ENCODE assay signal across 30 cellular contexts in the genomic region with DNA sequence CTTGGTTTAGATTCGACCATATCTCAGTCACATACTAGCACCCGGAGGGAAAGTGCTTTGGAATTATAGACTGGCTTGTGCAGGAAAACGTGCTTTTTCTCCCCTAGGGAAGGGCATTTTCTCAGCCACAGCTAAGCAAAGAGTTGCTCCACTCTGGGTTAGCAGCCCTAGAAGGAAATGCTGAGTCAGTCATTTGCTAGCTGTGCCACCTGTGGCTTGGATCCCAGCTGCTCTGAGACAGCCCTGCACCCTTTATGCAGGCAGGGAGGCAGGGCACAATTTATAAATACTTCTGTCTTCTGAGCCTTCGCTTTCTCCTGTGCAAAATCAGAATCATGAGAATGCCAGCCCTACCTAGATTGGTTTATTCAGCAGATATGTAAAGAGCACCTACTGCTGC. TPM values are rescaled to one million over a fixed set of nuclear protein-coding genes. Genes with fewer than 3 reads are reported as not detected.
DNase-seq lines count a peak whose midpoint lies in the region; ATAC-seq and TF ChIP-seq lines count a peak whose summit lies in the region.
"Had no signal": no experiment of that assay in that cellular context is flagged by ENCODE, and none has a peak within 500 bp of the region (broad histone marks: within the 10 kb centered on the region; RNA-seq: fewer than 3 reads in every experiment).

No MANE protein-coding gene starts in this region.

- no peaks in the 10 kb centered on the region for H3K36me3 Mint-ChIP-seq in activated CD4-positive, alpha-beta T cell treated with anti-CD3 and anti-CD28 coated beads, Interleukin-2, amount 10 ng/mL, durations not matched to agents 24 days and 14 days (ENCODE audit: low read depth)
- H3K36me3 Mint-ChIP-seq in endodermal cell (ENCODE audit: low read depth) (peaks cover 17% of the 10 kb centered on the region), T-helper 17 cell (ENCODE audit: low read depth) (no peaks in the 10 kb centered on the region)
- peaks cover 3% of the 10 kb centered on the region for H3K36me3 Mint-ChIP-seq in activated CD4-positive, alpha-beta T cell treated with anti-CD3 and anti-CD28 coated beads for 36 hours (ENCODE audit: low read depth)

- H3K36me3 ChIP-seq in MM.1S (replicated peaks; ENCODE audit: insufficient read depth, low read length) = no peaks in the 10 kb centered on the region
- peaks cover 10% of the 10 kb centered on the region for H3K36me3 ChIP-seq in endodermal cell (ENCODE audit: control insufficient read depth, insufficient read depth, low read length)
- H3K36me3 ChIP-seq: left ventricle myocardium inferior, prostate gland, sigmoid colon, tibial nerve had no signal

- 80 to 86% methylated on average over 3 to 4 of the region's 4 CpGs for WGBS in endodermal cell (ENCODE audit: insufficient coverage in 1 of 2, insufficient read length in 1 of 2), 2 experiments

- H4K20me1 ChIP-seq in MM.1S (ENCODE audit: insufficient read depth, low read length) = no peaks in the 10 kb centered on the region

- H3K4me1 ChIP-seq in MM.1S (ENCODE audit: low read length) (peaks cover 21% of the 10 kb centered on the region), endodermal cell (ENCODE audit: control insufficient read depth, insufficient read depth, low read length) (no peaks in the 10 kb centered on the region)
- H3K4me1 ChIP-seq: prostate gland had no signal

- H3K4me3 ChIP-seq in MM.1S (ENCODE audit: low read length) = no peak overlapping the region; the same call in 1 of the 2 replicates
- no peak overlapping the region for H3K4me3 ChIP-seq in endodermal cell (ENCODE audit: low read length)
- H3K4me3 ChIP-seq: coronary artery, left ventricle myocardium inferior, prostate gland, sigmoid colon, tibial nerve had no signal

- no peak overlapping the region for H3K27ac Mint-ChIP-seq in activated CD4-positive, alpha-beta T cell treated with anti-CD3 and anti-CD28 coated beads, Interleukin-2, amount 10 ng/mL, durations not matched to agents 24 days and 14 days
- H3K27ac Mint-ChIP-seq in endodermal cell (no peak overlapping the region), T-helper 17 cell (no peak overlapping the region)
- no peak overlapping the region for H3K27ac Mint-ChIP-seq in activated CD4-positive, alpha-beta T cell treated with anti-CD3 and anti-CD28 coated beads for 36 hours
- H3K27ac Mint-ChIP-seq: activated naive CD8-positive, alpha-beta T cell treated with anti-CD3 and anti-CD28 coated beads, Interleukin-2, amount 50 U/mL, for 24 hours; CD8-positive, alpha-beta T cell had no signal

- H3K4me2 ChIP-seq in MM.1S (ENCODE audit: low read depth, low read length) = peak overlapping the region; percentile 61; the same call in 1 of the 2 replicates

- no peaks in the 10 kb centered on the region for H3K9me3 ChIP-seq in MM.1S (replicated peaks; ENCODE audit: insufficient read depth, low read length)
- H3K9me3 ChIP-seq in endodermal cell (ENCODE audit: control insufficient read depth, low read length) = no peaks in the 10 kb centered on the region
- no peaks in the 10 kb centered on the region for H3K9me3 ChIP-seq in T-helper 17 cell (ENCODE audit: control insufficient read depth, low read length, poor library complexity, severe bottlenecking)
- H3K9me3 ChIP-seq: left ventricle myocardium inferior, prostate gland, sigmoid colon, tibial nerve had no signal

- H3K4me1 Mint-ChIP-seq in activated CD4-positive, alpha-beta T cell treated with anti-CD3 and anti-CD28 coated beads, Interleukin-2, amount 10 ng/mL, durations not matched to agents 24 days and 14 days = peaks cover 12% of the 10 kb centered on the region
- H3K4me1 Mint-ChIP-seq in endodermal cell (no peaks in the 10 kb centered on the region), T-helper 17 cell (peaks cover 6% of the 10 kb centered on the region)
- H3K4me1 Mint-ChIP-seq in activated CD4-positive, alpha-beta T cell treated with anti-CD3 and anti-CD28 coated beads for 36 hours = peaks cover 18% of the 10 kb centered on the region

- TF ChIP-seq CTCF in MM.1S (IDR thresholded peaks at IDR 0.05; ENCODE audit: low read length) = no peak
- no peak for TF ChIP-seq CTCF in endodermal cell (conservative IDR thresholded peaks at IDR 0.05)

- peak overlapping the region; percentile 68; the same call in 1 of the 2 replicates for H3K27ac ChIP-seq in MM.1S (ENCODE audit: low read length)
- no peak overlapping the region for H3K27ac ChIP-seq in endodermal cell (ENCODE audit: low read depth, low read length)
- H3K27ac ChIP-seq: left ventricle myocardium inferior had no signal

- H3K27me3 ChIP-seq in MM.1S (replicated peaks; ENCODE audit: insufficient read depth, low read length) = no peaks in the 10 kb centered on the region
- no peaks in the 10 kb centered on the region for H3K27me3 ChIP-seq in endodermal cell (ENCODE audit: control insufficient read depth, insufficient read depth, low read length, poor library complexity, severe bottlenecking)
- H3K27me3 ChIP-seq: sigmoid colon had no signal

- intact Hi-C loops in activated CD4-positive, alpha-beta T cell treated with anti-CD3 and anti-CD28 coated beads, Interleukin-2, amount 10 ng/mL, durations not matched to agents 24 days and 14 days (cut with micrococcal nuclease) = no loop called here
- intact Hi-C loops in activated CD4-positive, alpha-beta T cell treated with anti-CD3 and anti-CD28 coated beads for 36 hours (cut with DNase I, micrococcal nuclease) = no loop called here

- ATAC-seq in T-helper 17 cell = no peak
- ATAC-seq in activated CD4-positive, alpha-beta T cell treated with anti-CD3 and anti-CD28 coated beads for 36 hours = no peak
- ATAC-seq: activated naive CD8-positive, alpha-beta T cell treated with anti-CD3 and anti-CD28 coated beads, Interleukin-2, amount 50 U/mL, for 24 hours; activated T-cell treated with anti-CD3 and anti-CD28 coated beads, Interleukin-2, amount 50 U/mL, for 4 hours; CD8-positive, alpha-beta T cell; esophagus mucosa; Panc1 had no signal

- CTCF ChIA-PET in activated CD4-positive, alpha-beta T cell treated with anti-CD3 and anti-CD28 coated beads for 36 hours (lab: Charles Lee) = interaction anchor here (0.7 kb wide), 1 partner anchor 1214 kb away, joined by 4 read pairs; no protein-coding TSS in a partner anchor

- H3F3A ChIP-seq in MM.1S (ENCODE audit: insufficient read depth, low read length) = peaks cover 16% of the 10 kb centered on the region

- H3K9ac ChIP-seq in MM.1S (ENCODE audit: low read length) (no peak overlapping the region), endodermal cell (ENCODE audit: extremely low read depth, low read length, poor library complexity, severe bottlenecking) (no peak overlapping the region)

- no peaks in the 10 kb centered on the region for H3K27me3 Mint-ChIP-seq in activated CD4-positive, alpha-beta T cell treated with anti-CD3 and anti-CD28 coated beads, Interleukin-2, amount 10 ng/mL, durations not matched to agents 24 days and 14 days
- no peaks in the 10 kb centered on the region for H3K27me3 Mint-ChIP-seq in endodermal cell (ENCODE audit: insufficient read depth)
- H3K27me3 Mint-ChIP-seq in T-helper 17 cell = no peaks in the 10 kb centered on the region
- no peaks in the 10 kb centered on the region for H3K27me3 Mint-ChIP-seq in activated CD4-positive, alpha-beta T cell treated with anti-CD3 and anti-CD28 coated beads for 36 hours
- H3K27me3 Mint-ChIP-seq: activated CD4-positive, alpha-beta T cell treated with anti-CD3 and anti-CD28 coated beads, Interleukin-2, amount 10 ng/mL, durations not matched to agents 7 days and 5 days; activated naive CD8-positive, alpha-beta T cell treated with anti-CD3 and anti-CD28 coated beads, Interleukin-2, amount 50 U/mL, for 24 hours had no signal

- no peaks in the 10 kb centered on the region for H3K9me2 ChIP-seq in MM.1S (replicated peaks; ENCODE audit: insufficient read depth, low read length)

- POLR2A ChIA-PET in activated CD4-positive, alpha-beta T cell treated with anti-CD3 and anti-CD28 coated beads for 36 hours (lab: Charles Lee) = no interaction called here

- H3K4me3 Mint-ChIP-seq in activated CD4-positive, alpha-beta T cell treated with anti-CD3 and anti-CD28 coated beads, Interleukin-2, amount 10 ng/mL, durations not matched to agents 24 days and 14 days = no peak overlapping the region
- H3K4me3 Mint-ChIP-seq in endodermal cell = no peak overlapping the region
- H3K4me3 Mint-ChIP-seq in T-helper 17 cell = no peak overlapping the region
- no peak overlapping the region for H3K4me3 Mint-ChIP-seq in activated CD4-positive, alpha-beta T cell treated with anti-CD3 and anti-CD28 coated beads for 36 hours

- H3K9me3 Mint-ChIP-seq in activated CD4-positive, alpha-beta T cell treated with anti-CD3 and anti-CD28 coated beads, Interleukin-2, amount 10 ng/mL, durations not matched to agents 24 days and 14 days = no peaks in the 10 kb centered on the region
- H3K9me3 Mint-ChIP-seq in endodermal cell = peaks cover 46% of the 10 kb centered on the region
- no peaks in the 10 kb centered on the region for H3K9me3 Mint-ChIP-seq in activated CD4-positive, alpha-beta T cell treated with anti-CD3 and anti-CD28 coated beads for 36 hours (ENCODE audit: low read depth)
- H3K9me3 Mint-ChIP-seq: activated CD4-positive, alpha-beta T cell treated with anti-CD3 and anti-CD28 coated beads, Interleukin-2, amount 10 ng/mL, durations not matched to agents 7 days and 5 days; activated naive CD8-positive, alpha-beta T cell treated with anti-CD3 and anti-CD28 coated beads, Interleukin-2, amount 50 U/mL, for 24 hours; activated T-cell treated with anti-CD3 and anti-CD28 coated beads, Interleukin-2, amount 50 U/mL, for 4 hours; CD8-positive, alpha-beta T cell had no signal

- H3K79me2 ChIP-seq in MM.1S (ENCODE audit: low read length) = no peaks in the 10 kb centered on the region

- H2AFZ ChIP-seq in MM.1S (ENCODE audit: low read length) = 0 out of 2 replicates have a peak overlapping the region, but pooled peaks have one; percentile 24

- peak; percentile 34 for DNase-seq in activated CD4-positive, alpha-beta T cell treated with anti-CD3 and anti-CD28 coated beads, Interleukin-2, amount 10 ng/mL, durations not matched to agents 24 days and 14 days
- no peak for DNase-seq in activated CD4-positive, alpha-beta T cell treated with anti-CD3 and anti-CD28 coated beads, Interleukin-2, amount 50 U/mL, for 4 hours
- peak; percentile 90 for DNase-seq in MM.1S
- DNase-seq in endodermal cell = peak; percentile 22
- DNase-seq in renal cortical epithelial cell (ENCODE audit: low read depth) = peak; percentile 1
- no peak for DNase-seq in NCI-H128 (lab: John Stamatoyannopoulos, UW; ENCODE audit: unreplicated experiment)
- DNase-seq in T-helper 17 cell = no peak
- DNase-seq in activated CD4-positive, alpha-beta T cell treated with anti-CD3 and anti-CD28 coated beads for 36 hours = no peak
- DNase-seq: activated CD4-positive, alpha-beta T cell treated with anti-CD3 and anti-CD28 coated beads, Interleukin-2, amount 10 ng/mL, durations not matched to agents 7 days and 5 days; activated gamma-delta T cell treated with Interleukin-2 at 50 U/mL for 16 hours; activated naive CD8-positive, alpha-beta T cell treated with anti-CD3 and anti-CD28 coated beads, Interleukin-2, amount 50 U/mL, for 24 hours; activated T-cell treated with anti-CD3 and anti-CD28 coated beads, Interleukin-2, amount 50 U/mL, for 4 hours; AML-193; caudate nucleus; effector memory CD4-positive, alpha-beta T cell; left ventricle myocardium inferior; mesendoderm; NCI-H1105 treated with DMSO at 0.1 percent for 48 hours; NCI-H1930; NCI-H524 treated with DMSO at 0.1 percent for 48 hours; SHP77; sigmoid colon; stimulated activated CD4-positive, alpha-beta T cell treated with anti-CD3 and anti-CD28 coated beads, Interleukin-4, amount 100 ng/mL, for 24 hours; T-helper 9 cell had no signal

RNA-seq across cellular contexts. Expression of a gene that starts 1.3 kb away (rescaled TPM):
- 1.5 and 2.6 TPM in 2 replicates for total RNA-seq in activated CD4-positive, alpha-beta T cell treated with anti-CD3 and anti-CD28 coated beads, Interleukin-2, amount 10 ng/mL, durations not matched to agents 24 days and 14 days
- total RNA-seq in endodermal cell = 10 to 100 TPM; 15.6 to 18.0 TPM
- polyA plus RNA-seq in endodermal cell (2013, experiment 1 of 2) = 6.9 TPM
- polyA plus RNA-seq in endodermal cell (2013, experiment 2 of 2) = 5.3 TPM
- total RNA-seq in renal cortical epithelial cell = 1.0 and 4.5 TPM in 2 replicates
- total RNA-seq in T-helper 17 cell = 1 to 10 TPM; 1.5 to 1.8 TPM
- total RNA-seq in activated CD4-positive, alpha-beta T cell treated with anti-CD3 and anti-CD28 coated beads for 36 hours = 1 to 10 TPM; 1.5 to 2.5 TPM

RNA-seq across cellular contexts. Expression of a gene that starts 39.0 kb away (rescaled TPM):
- 14.4 and 16.6 TPM in 2 replicates for total RNA-seq in activated CD4-positive, alpha-beta T cell treated with anti-CD3 and anti-CD28 coated beads, Interleukin-2, amount 10 ng/mL, durations not matched to agents 24 days and 14 days
- total RNA-seq in endodermal cell (10 to 100 TPM; 19.6 to 37.9 TPM), renal cortical epithelial cell (18.9 and 19.7 TPM in 2 replicates), T-helper 17 cell (10 to 100 TPM; 13.1 to 13.5 TPM)
- 42.8 TPM for polyA plus RNA-seq in endodermal cell (2013, experiment 1 of 2)
- polyA plus RNA-seq in endodermal cell (2013, experiment 2 of 2) = 39.8 TPM
- total RNA-seq in activated CD4-positive, alpha-beta T cell treated with anti-CD3 and anti-CD28 coated beads for 36 hours = 10 to 100 TPM; 13.4 to 16.9 TPM

Comparison
In these comparisons a context has a peak if more than half of its experiments do, and no peak if none do; other contexts are left out.
1. DNase-seq: peak in activated CD4-positive, alpha-beta T cell treated with anti-CD3 and anti-CD28 coated beads, Interleukin-2, amount 10 ng/mL, durations not matched to agents 24 days and 14 days (single experiment), MM.1S (single experiment), endodermal cell (single experiment) and renal cortical epithelial cell (single experiment); none in activated CD4-positive, alpha-beta T cell treated with anti-CD3 and anti-CD28 coated beads, Interleukin-2, amount 50 U/mL, for 4 hours (0 of 2), NCI-H128 (single experiment), T-helper 17 cell (0 of 3) and activated CD4-positive, alpha-beta T cell treated with anti-CD3 and anti-CD28 coated beads for 36 hours (single experiment).